In the genomic region with DNA sequence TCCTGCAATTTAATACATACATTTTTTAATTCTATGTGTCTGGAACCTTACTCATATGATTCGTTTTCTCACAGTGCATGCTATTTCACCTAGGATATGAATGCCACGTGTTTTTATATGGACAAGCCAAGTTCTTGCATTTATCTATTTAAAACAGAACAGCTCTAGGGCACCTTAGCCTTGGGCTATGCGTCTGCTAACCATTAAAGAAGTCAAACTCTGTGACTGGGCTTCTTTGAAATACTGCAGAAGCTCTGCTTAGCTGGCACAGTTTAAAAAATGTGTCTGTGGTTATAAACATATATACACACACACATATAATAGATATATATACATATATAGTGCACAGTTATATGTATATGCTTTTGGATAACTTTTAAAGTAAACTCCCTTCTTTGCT, we compare ENCODE assay signal across 28 cellular contexts.
"Had no signal": no experiment of that assay in that cellular context is flagged by ENCODE, and none has a peak within 500 bp of the region (broad histone marks: within the 10 kb centered on the region; RNA-seq: fewer than 3 reads in every experiment).

No MANE protein-coding gene starts in this region.

- H3K4me3 Mint-ChIP-seq: stimulated activated effector memory CD8-positive, alpha-beta T cell treated with anti-CD3 and anti-CD28 coated beads, Interleukin-12 subunit alpha, Interleukin-12 subunit beta, amount 100 ng/mL, for 72 hours; stimulated activated memory B cell treated with anti-CD40 and anti-IgM and Interleukin-4, amounts not matched to agents 10 μg/mL and 1 μg/mL and 100 μg/mL, for 72 hours; stimulated activated naive B cell treated with anti-CD40 and anti-IgM and Interleukin-4, amounts not matched to agents 10 μg/mL and 1 μg/mL and 100 μg/mL, for 72 hours; stimulated activated naive CD8-positive, alpha-beta T cell treated with anti-CD3 and anti-CD28 coated beads, Interleukin-15, amount 100 ng/mL, for 72 hours; stimulated activated naive CD8-positive, alpha-beta T cell treated with anti-CD3 and anti-CD28 coated beads, Interleukin-15, Interleukin-2, amounts not matched to agents 100 ng/mL and 50 ng/mL, for 24 hours; type B pancreatic cell had no signal

- H3K27me3 Mint-ChIP-seq: stimulated activated memory B cell treated with anti-CD40 and anti-IgM and Interleukin-4, amounts not matched to agents 10 μg/mL and 1 μg/mL and 100 μg/mL, for 72 hours; stimulated activated naive B cell treated with anti-CD40 and anti-IgM and Interleukin-4, amounts not matched to agents 10 μg/mL and 1 μg/mL and 100 μg/mL, for 72 hours; stimulated activated naive CD8-positive, alpha-beta T cell treated with anti-CD3 and anti-CD28 coated beads, Interleukin-15, amount 100 ng/mL, for 72 hours; stimulated activated naive CD8-positive, alpha-beta T cell treated with anti-CD3 and anti-CD28 coated beads, Interleukin-15, Interleukin-2, amounts not matched to agents 100 ng/mL and 50 ng/mL, for 24 hours; type B pancreatic cell had no signal

- H3K27ac Mint-ChIP-seq: stimulated activated effector memory CD8-positive, alpha-beta T cell treated with anti-CD3 and anti-CD28 coated beads, Interleukin-12 subunit alpha, Interleukin-12 subunit beta, amount 100 ng/mL, for 72 hours; stimulated activated memory B cell treated with anti-CD40 and anti-IgM and Interleukin-4, amounts not matched to agents 10 μg/mL and 1 μg/mL and 100 μg/mL, for 72 hours; stimulated activated naive B cell treated with anti-CD40 and anti-IgM and Interleukin-4, amounts not matched to agents 10 μg/mL and 1 μg/mL and 100 μg/mL, for 72 hours; stimulated activated naive CD8-positive, alpha-beta T cell treated with anti-CD3 and anti-CD28 coated beads, Interleukin-15, amount 100 ng/mL, for 72 hours; stimulated activated naive CD8-positive, alpha-beta T cell treated with anti-CD3 and anti-CD28 coated beads, Interleukin-15, Interleukin-2, amounts not matched to agents 100 ng/mL and 50 ng/mL, for 24 hours; type B pancreatic cell had no signal

- ATAC-seq: stimulated activated effector memory CD8-positive, alpha-beta T cell treated with anti-CD3 and anti-CD28 coated beads, Interleukin-12 subunit alpha, Interleukin-12 subunit beta, amount 100 ng/mL, for 72 hours; stimulated activated memory B cell treated with anti-CD40 and anti-IgM and Interleukin-4, amounts not matched to agents 10 μg/mL and 1 μg/mL and 100 μg/mL, for 72 hours; stimulated activated naive B cell treated with anti-CD40 and anti-IgM and Interleukin-4, amounts not matched to agents 10 μg/mL and 1 μg/mL and 100 μg/mL, for 72 hours; stimulated activated naive CD8-positive, alpha-beta T cell treated with anti-CD3 and anti-CD28 coated beads, Interleukin-15, amount 100 ng/mL, for 72 hours; stimulated activated naive CD8-positive, alpha-beta T cell treated with anti-CD3 and anti-CD28 coated beads, Interleukin-15, Interleukin-2, amounts not matched to agents 100 U/mL and 50 U/mL, for 24 hours; upper lobe of right lung had no signal

- H3K27ac ChIP-seq: stomach, suprapubic skin, testis, thoracic aorta, thyroid gland, tibial nerve, transverse colon, upper lobe of left lung, upper lobe of right lung, uterus, vagina had no signal

- H3K36me3 ChIP-seq: stomach, suprapubic skin, thoracic aorta, thyroid gland, tibial artery, tibial nerve, transverse colon, upper lobe of left lung, upper lobe of right lung, uterus, vagina had no signal

- H3K4me1 ChIP-seq: stomach, suprapubic skin, thyroid gland, transverse colon, upper lobe of left lung, upper lobe of right lung, uterus, vagina had no signal

- DNase-seq: stimulated activated CD4-positive, alpha-beta T cell treated with anti-CD3 and anti-CD28 coated beads, Interleukin-2, amount 100 ng/mL, for 48 hours; stimulated activated CD4-positive, alpha-beta T cell treated with anti-CD3 and anti-CD28 coated beads, Interleukin-4, amount 100 ng/mL, for 1 hour; stimulated activated CD4-positive, alpha-beta T cell treated with anti-CD3 and anti-CD28 coated beads, Interleukin-4, amount 100 ng/mL, for 24 hours; stimulated activated CD4-positive, alpha-beta T cell treated with anti-CD3 and anti-CD28 coated beads, Interleukin-4, amount 100 ng/mL, for 4 hours; stimulated activated CD8-positive, alpha-beta memory T cell treated with anti-CD3 and anti-CD28 coated beads, Interleukin-4, amount 100 ng/mL, for 48 hours; stimulated activated naive B cell treated with anti-CD40 and anti-IgM and Interleukin-4, amounts not matched to agents 10 μg/mL and 1 μg/mL and 100 μg/mL, for 72 hours; stimulated activated naive CD4-positive, alpha-beta T cell; stimulated activated naive CD4-positive, alpha-beta T cell treated with Interleukin-2 at 50 U/mL for 16 hours; stimulated activated naive CD8-positive, alpha-beta T cell treated with anti-CD3 and anti-CD28 coated beads, Interleukin-15, amount 100 ng/mL, for 72 hours; stimulated activated naive CD8-positive, alpha-beta T cell treated with anti-CD3 and anti-CD28 coated beads, Interleukin-15, Interleukin-2, amounts not matched to agents 100 U/mL and 50 U/mL, for 24 hours; stomach; substantia nigra; testis; thyroid gland; tibial artery; transverse colon; trophoblast cell; upper lobe of left lung; upper lobe of right lung; uterus had no signal

- H3K4me3 ChIP-seq: stomach, suprapubic skin, testis, thoracic aorta, thyroid gland, tibial artery, tibial nerve, transverse colon, upper lobe of left lung, upper lobe of right lung, uterus, vagina had no signal

- H3K36me3 Mint-ChIP-seq: stimulated activated effector memory CD8-positive, alpha-beta T cell treated with anti-CD3 and anti-CD28 coated beads, Interleukin-12 subunit alpha, Interleukin-12 subunit beta, amount 100 ng/mL, for 72 hours; stimulated activated memory B cell treated with anti-CD40 and anti-IgM and Interleukin-4, amounts not matched to agents 10 μg/mL and 1 μg/mL and 100 μg/mL, for 72 hours; stimulated activated naive B cell treated with anti-CD40 and anti-IgM and Interleukin-4, amounts not matched to agents 10 μg/mL and 1 μg/mL and 100 μg/mL, for 72 hours; type B pancreatic cell had no signal

- H3K9me3 ChIP-seq: suprapubic skin, testis, thoracic aorta, thyroid gland, tibial artery, tibial nerve, upper lobe of left lung, upper lobe of right lung, uterus, vagina had no signal

- H3K27me3 ChIP-seq: stomach, suprapubic skin, testis, thyroid gland, tibial artery, tibial nerve, transverse colon, upper lobe of left lung, upper lobe of right lung, uterus, vagina had no signal

- H3K4me1 Mint-ChIP-seq: stimulated activated effector memory CD8-positive, alpha-beta T cell treated with anti-CD3 and anti-CD28 coated beads, Interleukin-12 subunit alpha, Interleukin-12 subunit beta, amount 100 ng/mL, for 72 hours; stimulated activated memory B cell treated with anti-CD40 and anti-IgM and Interleukin-4, amounts not matched to agents 10 μg/mL and 1 μg/mL and 100 μg/mL, for 72 hours; stimulated activated naive B cell treated with anti-CD40 and anti-IgM and Interleukin-4, amounts not matched to agents 10 μg/mL and 1 μg/mL and 100 μg/mL, for 72 hours; stimulated activated naive CD8-positive, alpha-beta T cell treated with anti-CD3 and anti-CD28 coated beads, Interleukin-15, amount 100 ng/mL, for 72 hours had no signal
